ENCODE assay signal across 8 cellular contexts in genomic region chr1:160030657-160031367, GRCh38. TPM values are rescaled to one million over a fixed set of nuclear protein-coding genes. Genes with fewer than 3 reads are reported as not detected.
DNase-seq lines count a peak whose midpoint lies in the region; ATAC-seq and TF ChIP-seq lines count a peak whose summit lies in the region.

No MANE protein-coding gene starts in this region.

- TF ChIP-seq POLR2A in gastrocnemius medialis (IDR thresholded peaks at IDR 0.05) = no peak

- H3K36me3 ChIP-seq in right atrium auricular region (no peaks in the 10 kb centered on the region), gastrocnemius medialis (no peaks in the 10 kb centered on the region)

- peak overlapping the region; percentile 80 for H3K27ac Mint-ChIP-seq in activated T-helper 1 cell treated with anti-CD3 and anti-CD28 coated beads, Interleukin-12 subunit alpha, Interleukin-12 subunit beta, Interleukin-2, Interleukin-4 antibody, amounts not matched to agents 30 ng/mL and 10 ng/mL and 1 ng/mL, durations not matched to agents 14 hours and 24 hours and 36 hours

- peak overlapping the region; percentile 97 for H3K4me3 Mint-ChIP-seq in activated T-helper 1 cell treated with anti-CD3 and anti-CD28 coated beads, Interleukin-12 subunit alpha, Interleukin-12 subunit beta, Interleukin-2, Interleukin-4 antibody, amounts not matched to agents 30 ng/mL and 10 ng/mL and 1 ng/mL, durations not matched to agents 14 hours and 24 hours and 36 hours

- peaks cover 8% of the 10 kb centered on the region for H3K36me3 Mint-ChIP-seq in activated T-helper 1 cell treated with anti-CD3 and anti-CD28 coated beads, Interleukin-12 subunit alpha, Interleukin-12 subunit beta, Interleukin-2, Interleukin-4 antibody, amounts not matched to agents 30 ng/mL and 10 ng/mL and 1 ng/mL, durations not matched to agents 14 hours and 24 hours and 36 hours (ENCODE audit: low read depth)

- TF ChIP-seq CTCF in right atrium auricular region (IDR thresholded peaks at IDR 0.05) (no peak), gastrocnemius medialis (IDR thresholded peaks at IDR 0.05 in 4 of 5, conservative IDR thresholded peaks at IDR 0.05 in 1 of 5) (no peak)

- peak overlapping the region; percentile 86 to 87 for H3K4me3 ChIP-seq in right atrium auricular region
- peak overlapping the region; percentile 80 to 94 (median 88) for H3K4me3 ChIP-seq in gastrocnemius medialis

- H3K9me3 Mint-ChIP-seq in activated T-helper 1 cell treated with anti-CD3 and anti-CD28 coated beads, Interleukin-12 subunit alpha, Interleukin-12 subunit beta, Interleukin-2, Interleukin-4 antibody, amounts not matched to agents 30 ng/mL and 10 ng/mL and 1 ng/mL, durations not matched to agents 14 hours and 24 hours and 36 hours = no peaks in the 10 kb centered on the region

- H3K27ac ChIP-seq in right atrium auricular region (peak overlapping the region; percentile 81 to 82), gastrocnemius medialis (peak overlapping the region; percentile 74 to 88 (median 81))

- peaks cover 36% of the 10 kb centered on the region for H3K4me1 Mint-ChIP-seq in activated T-helper 1 cell treated with anti-CD3 and anti-CD28 coated beads, Interleukin-12 subunit alpha, Interleukin-12 subunit beta, Interleukin-2, Interleukin-4 antibody, amounts not matched to agents 30 ng/mL and 10 ng/mL and 1 ng/mL, durations not matched to agents 14 hours and 24 hours and 36 hours (ENCODE audit: low read depth)

- intact Hi-C loops in Right ventricle myocardium inferior (cut with DNase I) = loop anchor here (5.0 kb wide), 1 partner anchor 249 kb away; the partner anchor contains the start of gene DUSP23
- intact Hi-C loops in cardiac septum (cut with DNase I) = loop anchor here (5.0 kb wide), 1 partner anchor 249 kb away; the partner anchor contains the start of gene DUSP23
- intact Hi-C loops in activated T-helper 1 cell treated with anti-CD3 and anti-CD28 coated beads, Interleukin-12 subunit alpha, Interleukin-12 subunit beta, Interleukin-2, Interleukin-4 antibody, amounts not matched to agents 30 ng/mL and 10 ng/mL and 1 ng/mL, durations not matched to agents 14 hours and 24 hours and 36 hours (cut with micrococcal nuclease) = loop anchor here (1.0 to 5.0 kb wide), 6 partner anchors 47 to 1016 kb away; partner anchors contain the start of genes DCAF8, DUSP23, IGSF8 and TAGLN2
- intact Hi-C loops in gastrocnemius medialis (cut with DNase I; ENCODE audit: low total_unique reads) = loop anchor here (5.0 to 10.0 kb wide), 3 partner anchors 261 to 1104 kb away; partner anchors contain the start of genes COPA, DEDD and NCSTN

- H3K27me3 Mint-ChIP-seq in activated T-helper 1 cell treated with anti-CD3 and anti-CD28 coated beads, Interleukin-12 subunit alpha, Interleukin-12 subunit beta, Interleukin-2, Interleukin-4 antibody, amounts not matched to agents 30 ng/mL and 10 ng/mL and 1 ng/mL, durations not matched to agents 14 hours and 24 hours and 36 hours (ENCODE audit: insufficient read depth) = peaks cover 12% of the 10 kb centered on the region

- H3K9me3 ChIP-seq in right atrium auricular region (no peaks in the 10 kb centered on the region), gastrocnemius medialis (no peaks in the 10 kb centered on the region)

- ATAC-seq in Right ventricle myocardium inferior = peak; percentile 32
- peak; percentile 22 for ATAC-seq in HG03342 (IDR thresholded peaks at IDR 0.05; ENCODE audit: unreplicated experiment)
- ATAC-seq in gastrocnemius medialis = peak; percentile 15 to 30

- DNase-seq in Right ventricle myocardium inferior (ENCODE audit: missing footprints) (no peak), cardiac septum (ENCODE audit: low spot score) (no peak), right atrium auricular region (ENCODE audit: low spot score) (no peak), gastrocnemius medialis (no peak), ureter (ENCODE audit: low spot score) (no peak), NCI-H1436 (lab: John Stamatoyannopoulos, UW) (no peak)
- no peak for DNase-seq in activated T-helper 1 cell treated with anti-CD3 and anti-CD28 coated beads, Interleukin-12 subunit alpha, Interleukin-12 subunit beta, Interleukin-2, Interleukin-4 antibody, amounts not matched to agents 30 ng/mL and 10 ng/mL and 1 ng/mL, durations not matched to agents 14 hours and 24 hours and 36 hours (ENCODE audit: low spot score)

- H3K27me3 ChIP-seq in right atrium auricular region (no peaks in the 10 kb centered on the region), gastrocnemius medialis (no peaks in the 10 kb centered on the region)

- in situ Hi-C loops in gastrocnemius medialis (cut with MboI; ENCODE audit: low sequenced_read_pairs in 4 of 4) = loop anchor here in 3 of 4 donors (10.0 kb wide), 3 partner anchors 54 to 256 kb away; partner anchors contain the start of genes DUSP23 (in 1 of the 3) and KCNJ9 (in 1 of the 3)

- H3K4me1 ChIP-seq in right atrium auricular region (peaks cover 0 to 22% of the 10 kb centered on the region in 2 donors), gastrocnemius medialis (peaks cover 18 to 27% of the 10 kb centered on the region in 2 donors)

RNA-seq across cellular contexts. Expression of gene PIGM, which starts 1.0 kb away (rescaled TPM):
- 2.4 TPM for total RNA-seq in Right ventricle myocardium inferior
- total RNA-seq in cardiac septum = 2.3 TPM
- 5.4 and 5.5 TPM in 2 replicates for total RNA-seq in activated T-helper 1 cell treated with anti-CD3 and anti-CD28 coated beads, Interleukin-12 subunit alpha, Interleukin-12 subunit beta, Interleukin-2, Interleukin-4 antibody, amounts not matched to agents 30 ng/mL and 10 ng/mL and 1 ng/mL, durations not matched to agents 14 hours and 24 hours and 36 hours
- 1 to 10 TPM; 2.4 to 3.2 TPM for total RNA-seq in right atrium auricular region
- under 1 TPM; 0.55 to 0.75 (median 0.72) TPM for total RNA-seq in gastrocnemius medialis
- total RNA-seq in ureter = 11.1 TPM

RNA-seq across cellular contexts. Expression of gene KCNJ10, which starts 39.1 kb away (rescaled TPM):
- total RNA-seq in Right ventricle myocardium inferior = not detected
- 0.05 TPM for total RNA-seq in cardiac septum
- total RNA-seq in activated T-helper 1 cell treated with anti-CD3 and anti-CD28 coated beads, Interleukin-12 subunit alpha, Interleukin-12 subunit beta, Interleukin-2, Interleukin-4 antibody, amounts not matched to agents 30 ng/mL and 10 ng/mL and 1 ng/mL, durations not matched to agents 14 hours and 24 hours and 36 hours = not detected in 2 replicates
- total RNA-seq in right atrium auricular region = under 1 TPM in 1 of 2 donors, not detected in 1; 0.20 TPM
- total RNA-seq in gastrocnemius medialis = not detected
- not detected for total RNA-seq in ureter

RNA-seq across cellular contexts. Expression of gene KCNJ9, which starts 50.5 kb away (rescaled TPM):
- total RNA-seq in Right ventricle myocardium inferior (not detected), cardiac septum (not detected), right atrium auricular region (under 1 TPM in 1 of 2 donors, not detected in 1; 0.08 TPM), gastrocnemius medialis (not detected), ureter (not detected)
- total RNA-seq in activated T-helper 1 cell treated with anti-CD3 and anti-CD28 coated beads, Interleukin-12 subunit alpha, Interleukin-12 subunit beta, Interleukin-2, Interleukin-4 antibody, amounts not matched to agents 30 ng/mL and 10 ng/mL and 1 ng/mL, durations not matched to agents 14 hours and 24 hours and 36 hours = not detected in 2 replicates
